Comparison of ENCODE assay signal across 12 cellular contexts in genomic region chr2:12120281-12121150, GRCh38.
DNase-seq lines count a peak whose midpoint lies in the region; ATAC-seq and TF ChIP-seq lines count a peak whose summit lies in the region.
"Had no signal": no experiment of that assay in that cellular context is flagged by ENCODE, and none has a peak within 500 bp of the region (broad histone marks: within the 10 kb centered on the region; RNA-seq: fewer than 3 reads in every experiment).

No MANE protein-coding gene starts in this region.

- no peaks in the 10 kb centered on the region for H3K79me2 ChIP-seq in DOHH2 (ENCODE audit: control insufficient read depth, low read length)

- H3K4me2 ChIP-seq in DOHH2 (ENCODE audit: low read length) (peak overlapping the region; percentile 17; the same call in 1 of the 2 replicates), neuronal stem cell (ENCODE audit: insufficient read depth, low read length, poor library complexity, severe bottlenecking) (no peak overlapping the region)

- H3F3A ChIP-seq in DOHH2 (ENCODE audit: control insufficient read depth, insufficient read depth): peaks cover 9% of the 10 kb centered on the region; the same call in 1 of the 2 replicates

- H2BK15ac ChIP-seq in neuronal stem cell (ENCODE audit: low read length): no peak overlapping the region

- peak overlapping the region; percentile 36 for H2BK12ac ChIP-seq in neuronal stem cell (ENCODE audit: low read length)

- H2AFZ ChIP-seq in neuronal stem cell (ENCODE audit: low read length): no peak overlapping the region

- H3K79me1 ChIP-seq in neuronal stem cell (ENCODE audit: low read depth, low read length): no peaks in the 10 kb centered on the region

- H3K9me3 ChIP-seq in DOHH2 (ENCODE audit: control insufficient read depth, insufficient read depth, low read length) (peaks cover 4% of the 10 kb centered on the region; the same call in 1 of the 2 replicates), neuronal stem cell (replicated peaks in 1 of 2; ENCODE audit: control insufficient read depth in 2 of 2, insufficient read depth in 1 of 2, low read depth in 1 of 2, low read length in 2 of 2) (no peaks in the 10 kb centered on the region)
- H3K9me3 ChIP-seq: right atrium auricular region had no signal

- H4K91ac ChIP-seq in neuronal stem cell (ENCODE audit: low read depth, low read length, poor library complexity): no peak overlapping the region

- H3K9me2 ChIP-seq in DOHH2 (replicated peaks; ENCODE audit: control insufficient read depth, low read length): no peaks in the 10 kb centered on the region

- no peaks in the 10 kb centered on the region for H4K20me1 ChIP-seq in DOHH2 (ENCODE audit: control insufficient read depth, insufficient read depth, low read depth, low read length)

- H3K23ac ChIP-seq in neuronal stem cell (ENCODE audit: low read depth, low read length, poor library complexity): no peak overlapping the region

- no peak overlapping the region for H2AK5ac ChIP-seq in neuronal stem cell (ENCODE audit: low read depth, low read length)

- no peak overlapping the region for H4K8ac ChIP-seq in neuronal stem cell (ENCODE audit: low read depth, low read length)

- H2BK120ac ChIP-seq in neuronal stem cell (ENCODE audit: low read depth, low read length): no peak overlapping the region

- WGBS in neuronal stem cell (ENCODE audit: extremely low coverage in 2 of 2, insufficient read length in 2 of 2, insufficient replicate concordance in 1 of 2), 2 donors: no CpG with 5 or more reads among the region's 7 CpGs

- H3K4me1 ChIP-seq in DOHH2 (ENCODE audit: control insufficient read depth, low read length) (peaks cover 59% of the 10 kb centered on the region), neuronal stem cell (ENCODE audit: control insufficient read depth in 2 of 2, insufficient read depth in 1 of 2, low read depth in 1 of 2, low read length in 2 of 2) (peaks cover 0 to 2% of the 10 kb centered on the region in 2 donors)
- H3K4me1 ChIP-seq: right atrium auricular region had no signal

- no peak overlapping the region for H3K4ac ChIP-seq in neuronal stem cell (ENCODE audit: low read length)

- H3K9ac ChIP-seq in neuronal stem cell (ENCODE audit: low read depth, low read length, poor library complexity): no peak overlapping the region

- no peak for TF ChIP-seq CTCF in DOHH2 (IDR thresholded peaks at IDR 0.05; ENCODE audit: low read depth, low read length, poor library complexity, severe bottlenecking)

- H3K4me3 ChIP-seq in DOHH2 (ENCODE audit: low read length) (no peak overlapping the region), neuronal stem cell (ENCODE audit: low read length in 2 of 2) (no peak overlapping the region)
- H3K4me3 ChIP-seq: right atrium auricular region had no signal

- H3K18ac ChIP-seq in neuronal stem cell (ENCODE audit: low read length): no peak overlapping the region

- no peak overlapping the region for H3K27ac ChIP-seq in DOHH2 (ENCODE audit: low read depth, low read length)
- no peak overlapping the region for H3K27ac ChIP-seq in neuronal stem cell (replicated peaks; ENCODE audit: low read length)
- H3K27ac ChIP-seq: right atrium auricular region had no signal

- H3K27me3 ChIP-seq in DOHH2 (ENCODE audit: control insufficient read depth, low read length) (no peaks in the 10 kb centered on the region), neuronal stem cell (ENCODE audit: control insufficient read depth in 3 of 3, insufficient read depth in 3 of 3, low read depth in 1 of 3, low read length in 3 of 3) (no peaks in the 10 kb centered on the region)
- H3K27me3 ChIP-seq: right atrium auricular region had no signal

- H3K36me3 ChIP-seq in DOHH2 (ENCODE audit: control insufficient read depth, low read length) (no peaks in the 10 kb centered on the region), neuronal stem cell (replicated peaks in 1 of 2; ENCODE audit: control insufficient read depth in 2 of 2, insufficient read depth in 2 of 2, low read length in 2 of 2) (no peaks in the 10 kb centered on the region)
- H3K36me3 ChIP-seq: right atrium auricular region had no signal

- no peak overlapping the region for H2BK5ac ChIP-seq in neuronal stem cell (ENCODE audit: low read length)

- ATAC-seq in GM21717 (IDR thresholded peaks at IDR 0.05; ENCODE audit: unreplicated experiment) (no peak), GM18861 (IDR thresholded peaks at IDR 0.05; ENCODE audit: unreplicated experiment) (no peak)

- DNase-seq in HS-5 (ENCODE audit: low read depth) (peak; percentile 80), astrocyte of the hippocampus (ENCODE audit: low read depth, low spot score) (peak; percentile 29), neuronal stem cell (ENCODE audit: low spot score) (no peak), NCI-H345 (lab: John Stamatoyannopoulos, UW) (no peak), SK-N-DZ (ENCODE audit: low spot score) (no peak)
- DNase-seq: activated naive CD4-positive, alpha-beta T cell treated with anti-CD3 and anti-CD28 coated beads, Interleukin-2, amount 10 ng/mL, durations not matched to agents 7 days and 5 days; NCI-H1092 treated with DMSO at 0.1 percent for 48 hours; NCI-H524 treated with DMSO at 0.1 percent for 48 hours had no signal

- H3K14ac ChIP-seq in neuronal stem cell (ENCODE audit: low read length): no peak overlapping the region

Comparison
In these comparisons a context has a peak if more than half of its experiments do, and no peak if none do; other contexts are left out.
1. DNase-seq: peak in HS-5 (single experiment) and astrocyte of the hippocampus (single experiment); none in neuronal stem cell (single experiment), NCI-H345 (single experiment) and SK-N-DZ (single experiment).